In the genomic region with DNA sequence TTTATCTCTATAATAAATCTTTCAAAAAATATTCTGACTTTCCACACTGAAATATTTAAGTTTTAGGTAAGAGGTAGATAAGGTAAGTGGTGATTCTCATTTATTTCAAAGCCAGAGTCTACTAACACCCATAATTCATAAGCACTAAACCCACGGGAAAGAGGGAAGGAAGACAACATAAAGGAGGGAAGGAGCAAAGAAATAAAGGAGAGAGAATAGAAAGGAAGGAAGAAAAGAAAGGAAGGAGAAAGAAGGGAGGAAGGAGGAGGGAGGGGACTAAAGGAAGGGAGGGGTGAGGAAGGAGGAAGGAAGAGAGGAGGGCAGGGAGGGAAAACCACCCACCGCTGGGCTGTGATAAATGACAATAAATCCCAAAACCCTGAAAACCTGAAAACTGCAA, we compare ENCODE assay signal across 19 cellular contexts. TPM values are rescaled to one million over a fixed set of nuclear protein-coding genes. Genes with fewer than 3 reads are reported as not detected.
DNase-seq lines count a peak whose midpoint lies in the region; ATAC-seq, FAIRE-seq and TF ChIP-seq lines count a peak whose summit lies in the region.
"Had no signal": no experiment of that assay in that cellular context is flagged by ENCODE, and none has a peak within 500 bp of the region (broad histone marks: within the 10 kb centered on the region; RNA-seq: fewer than 3 reads in every experiment).

No MANE protein-coding gene starts in this region.

- no peak overlapping the region for H3K4me2 ChIP-seq in IMR-90 (ENCODE audit: low read depth, low read length)
- peak overlapping the region; percentile 74 for H3K4me2 ChIP-seq in GM12878 (ENCODE audit: control insufficient read depth, insufficient read depth)
- H3K4me2 ChIP-seq in SK-N-SH: no peak overlapping the region

- no peaks in the 10 kb centered on the region for H3F3A ChIP-seq in SK-N-SH (replicated peaks; ENCODE audit: insufficient read depth)

- no peak overlapping the region for H2BK120ac ChIP-seq in IMR-90 (ENCODE audit: low read depth, low read length)

- no peaks in the 10 kb centered on the region for H3K27me3 ChIP-seq in IMR-90 (ENCODE audit: control insufficient read depth, insufficient read depth, low read length)
- no peaks in the 10 kb centered on the region for H3K27me3 ChIP-seq in GM12878 (replicated peaks in 1 of 2; ENCODE audit: control insufficient read depth in 2 of 2, insufficient read depth in 2 of 2, low read length in 1 of 2)
- no peaks in the 10 kb centered on the region for H3K27me3 ChIP-seq in spleen (replicated peaks in 1 of 7)
- H3K27me3 ChIP-seq in SK-N-SH (ENCODE audit: insufficient read depth): no peaks in the 10 kb centered on the region
- H3K27me3 ChIP-seq: vagina had no signal

- no peak overlapping the region for H2BK5ac ChIP-seq in IMR-90 (ENCODE audit: low read depth, low read length, poor library complexity, severe bottlenecking)

- peak overlapping the region; percentile 59; the same call in 1 of the 2 replicates for H3K18ac ChIP-seq in IMR-90 (ENCODE audit: low read depth, low read length)

- no peak overlapping the region for H2AK9ac ChIP-seq in IMR-90 (replicated peaks; ENCODE audit: low read depth, low read length, poor library complexity)

- H4K8ac ChIP-seq in IMR-90 (ENCODE audit: low read depth in 2 of 2, low read length in 2 of 2): no peak overlapping the region

- TF ChIP-seq EP300 in GM12878 (IDR thresholded peaks at IDR 0.05; ENCODE audit: borderline replicate concordance in 1 of 2, control insufficient read depth in 1 of 2, low read depth in 2 of 2, low read length in 2 of 2) (no peak), SK-N-SH (IDR thresholded peaks at IDR 0.05; ENCODE audit: borderline replicate concordance in 1 of 2, low read depth in 1 of 2, low read length in 1 of 2) (no peak)

- H3K9ac ChIP-seq in IMR-90 (ENCODE audit: low read depth, low read length): no peak overlapping the region
- peak overlapping the region; percentile 38 for H3K9ac ChIP-seq in GM12878 (ENCODE audit: control insufficient read depth, insufficient read depth, low read length)
- no peak overlapping the region for H3K9ac ChIP-seq in SK-N-SH

- H3K79me2 ChIP-seq in GM12878 (ENCODE audit: control insufficient read depth, insufficient read depth, low read length) (peaks cover 96% of the 10 kb centered on the region), SK-N-SH (ENCODE audit: insufficient read depth) (peaks cover 27% of the 10 kb centered on the region)

- H4K20me1 ChIP-seq in IMR-90 (ENCODE audit: insufficient read depth, low read length) (peaks cover 39% of the 10 kb centered on the region; the same call in 1 of the 2 replicates), GM12878 (ENCODE audit: control insufficient read depth, insufficient read depth) (no peaks in the 10 kb centered on the region), SK-N-SH (ENCODE audit: insufficient read depth) (no peaks in the 10 kb centered on the region)

- H3K9me3 Mint-ChIP-seq in activated CD8-positive, alpha-beta T cell treated with anti-CD3 and anti-CD28 coated beads for 36 hours: no peaks in the 10 kb centered on the region
- no peaks in the 10 kb centered on the region for H3K9me3 Mint-ChIP-seq in activated CD8-positive, alpha-beta T cell treated with anti-CD3 and anti-CD28 coated beads, Interleukin-2, amount 10 ng/mL, durations not matched to agents 7 days and 5 days (ENCODE audit: insufficient read depth)

- H3K23ac ChIP-seq in IMR-90 (ENCODE audit: low read depth, low read length): no peak overlapping the region

- no peak for DNase-seq in activated CD8-positive, alpha-beta T cell treated with anti-CD3 and anti-CD28 coated beads for 36 hours
- DNase-seq in activated CD8-positive, alpha-beta T cell treated with anti-CD3 and anti-CD28 coated beads, Interleukin-2, amount 10 ng/mL, durations not matched to agents 7 days and 5 days: no peak
- DNase-seq in IMR-90: no peak
- no peak for DNase-seq in GM12878 (ENCODE audit: low read depth, low spot score)
- DNase-seq in spleen: no peak
- no peak for DNase-seq in SK-N-SH
- no peak for DNase-seq in GDM1 (lab: John Stamatoyannopoulos, UW)
- no peak for DNase-seq in DMS53 (lab: John Stamatoyannopoulos, UW)
- DNase-seq: aorta; glutamatergic neuron; islet precursor cell; midbrain; NCI-H1048; NCI-H82; small intestine; stimulated activated naive CD4-positive, alpha-beta T cell treated with Interleukin-2 at 50 U/mL for 16 hours had no signal

- no peak for ATAC-seq in activated CD8-positive, alpha-beta T cell treated with anti-CD3 and anti-CD28 coated beads for 36 hours
- no peak for ATAC-seq in activated CD8-positive, alpha-beta T cell treated with anti-CD3 and anti-CD28 coated beads, Interleukin-2, amount 10 ng/mL, durations not matched to agents 7 days and 5 days
- no peak for ATAC-seq in IMR-90 (ENCODE audit: low read depth)
- no peak for ATAC-seq in GM12878
- ATAC-seq: activated CD4-positive, CD25-positive, alpha-beta regulatory T cell treated with anti-CD3 and anti-CD28 coated beads, Interleukin-2, amount 50 U/mL, for 24 hours had no signal

- RAD21 ChIA-PET in GM12878 (lab: Charles Lee; ENCODE audit: unreplicated experiment): interaction anchor here (1.5 to 12.6 kb wide), 2 partner anchors 20 to 48 kb away, joined by 10 to 270 read pairs; partner anchors contain the start of gene MAP3K5

- no peaks in the 10 kb centered on the region for H3K36me3 Mint-ChIP-seq in activated CD8-positive, alpha-beta T cell treated with anti-CD3 and anti-CD28 coated beads for 36 hours (ENCODE audit: low read depth)
- peaks cover 4% of the 10 kb centered on the region for H3K36me3 Mint-ChIP-seq in activated CD8-positive, alpha-beta T cell treated with anti-CD3 and anti-CD28 coated beads, Interleukin-2, amount 10 ng/mL, durations not matched to agents 7 days and 5 days (ENCODE audit: low read depth)

- TF ChIP-seq POLR2A in IMR-90 (IDR thresholded peaks at IDR 0.05; ENCODE audit: low read depth, low read length) (no peak), GM12878 (IDR thresholded peaks at IDR 0.05; ENCODE audit: low read depth, low read length) (no peak), spleen (IDR thresholded peaks at IDR 0.05) (no peak)

- no peak for TF ChIP-seq CTCF in activated CD8-positive, alpha-beta T cell treated with anti-CD3 and anti-CD28 coated beads for 36 hours (IDR thresholded peaks at IDR 0.05)
- TF ChIP-seq CTCF in IMR-90 (conservative IDR thresholded peaks at IDR 0.05; ENCODE audit: low read depth, low read length) (no peak), GM12878 (IDR thresholded peaks at IDR 0.05 in 2 of 3, conservative IDR thresholded peaks at IDR 0.05 in 1 of 3; ENCODE audit: control insufficient read depth in 2 of 3, extremely low read depth in 1 of 3, insufficient read depth in 1 of 3, low read depth in 3 of 3, low read length in 3 of 3) (no peak), spleen (IDR thresholded peaks at IDR 0.05 in 8 of 11, conservative IDR thresholded peaks at IDR 0.05 in 3 of 11) (no peak), SK-N-SH (IDR thresholded peaks at IDR 0.05) (no peak)

- no peak overlapping the region for H2AK5ac ChIP-seq in IMR-90 (ENCODE audit: low read depth, low read length)

- H3K4me3 ChIP-seq in IMR-90 (ENCODE audit: insufficient read depth, low read depth, low read length): no peak overlapping the region
- peak overlapping the region; percentile 46 for H3K4me3 ChIP-seq in GM12878
- H3K4me3 ChIP-seq in spleen: no peak overlapping the region
- H3K4me3 ChIP-seq in SK-N-SH (ENCODE audit: low read depth in 2 of 2, low read length in 1 of 2): no peak overlapping the region
- H3K4me3 ChIP-seq: vagina had no signal

- no peak for FAIRE-seq in GM12878 (lab: Jason Lieb, UNC)
- FAIRE-seq: G401.6, small intestine had no signal

- no peaks in the 10 kb centered on the region for H3K27me3 Mint-ChIP-seq in activated CD8-positive, alpha-beta T cell treated with anti-CD3 and anti-CD28 coated beads for 36 hours
- no peaks in the 10 kb centered on the region for H3K27me3 Mint-ChIP-seq in activated CD8-positive, alpha-beta T cell treated with anti-CD3 and anti-CD28 coated beads, Interleukin-2, amount 10 ng/mL, durations not matched to agents 7 days and 5 days (ENCODE audit: low read depth)

- no peak overlapping the region for H3K56ac ChIP-seq in IMR-90 (ENCODE audit: extremely low read depth, insufficient read depth, low read length)

- H3K9me1 ChIP-seq in IMR-90 (ENCODE audit: insufficient read depth, low read length): peaks cover 18% of the 10 kb centered on the region

- BruUV-seq in IMR-90 (replicated peaks; lab: Mats Ljungman, UMichigan) (no TSS peak), GM12878 (replicated peaks; lab: Mats Ljungman, UMichigan) (no TSS peak)

- no peak overlapping the region for H2BK20ac ChIP-seq in IMR-90 (ENCODE audit: low read depth, low read length)

- 0 out of 2 replicates have a peak overlapping the region, but pooled peaks have one; percentile 68 for H4K5ac ChIP-seq in IMR-90 (ENCODE audit: low read depth, low read length)

- H3K4ac ChIP-seq in IMR-90 (ENCODE audit: low read depth, low read length): no peak overlapping the region

- H4K91ac ChIP-seq in IMR-90 (ENCODE audit: insufficient read depth, low read depth, low read length): no peak overlapping the region

- no peak overlapping the region for H3K14ac ChIP-seq in IMR-90 (replicated peaks; ENCODE audit: low read depth, low read length)

- peak overlapping the region; percentile 50 for H3K27ac Mint-ChIP-seq in activated CD8-positive, alpha-beta T cell treated with anti-CD3 and anti-CD28 coated beads for 36 hours
- H3K27ac Mint-ChIP-seq in activated CD8-positive, alpha-beta T cell treated with anti-CD3 and anti-CD28 coated beads, Interleukin-2, amount 10 ng/mL, durations not matched to agents 7 days and 5 days: no peak overlapping the region

- peaks cover 61% of the 10 kb centered on the region for H3K4me1 Mint-ChIP-seq in activated CD8-positive, alpha-beta T cell treated with anti-CD3 and anti-CD28 coated beads for 36 hours (ENCODE audit: low read depth)
- peaks cover 54% of the 10 kb centered on the region for H3K4me1 Mint-ChIP-seq in activated CD8-positive, alpha-beta T cell treated with anti-CD3 and anti-CD28 coated beads, Interleukin-2, amount 10 ng/mL, durations not matched to agents 7 days and 5 days (ENCODE audit: low read depth)

- in situ Hi-C loops in IMR-90 (cut with MboI; ENCODE audit: low sequenced_read_pairs) (no loop called here), GM12878 (cut with MboI) (no loop called here)

- H3K4me1 ChIP-seq in IMR-90 (ENCODE audit: control insufficient read depth, insufficient read depth, low read length): peaks cover 12% of the 10 kb centered on the region
- H3K4me1 ChIP-seq in GM12878 (ENCODE audit: control insufficient read depth, insufficient read depth, low read length): peaks cover 72% of the 10 kb centered on the region
- H3K4me1 ChIP-seq in spleen: peaks cover 55 to 98% (median 85%) of the 10 kb centered on the region in 6 donors
- H3K4me1 ChIP-seq in SK-N-SH (ENCODE audit: control insufficient read depth in 1 of 2, insufficient read depth in 2 of 2, low read depth in 1 of 2, low read length in 1 of 2): peaks cover 0 to 7% of the 10 kb centered on the region in 2 experiments; a peak in 3 of 4 replicates

- POLR2A ChIA-PET in activated CD8-positive, alpha-beta T cell treated with anti-CD3 and anti-CD28 coated beads for 36 hours (lab: Charles Lee): no interaction called here
- POLR2A ChIA-PET in activated CD8-positive, alpha-beta T cell treated with anti-CD3 and anti-CD28 coated beads, Interleukin-2, amount 10 ng/mL, durations not matched to agents 7 days and 5 days (lab: Charles Lee): no interaction called here
- POLR2A ChIA-PET in IMR-90 (lab: Charles Lee; ENCODE audit: unreplicated experiment): no interaction called here
- POLR2A ChIA-PET in GM12878 (lab: Charles Lee): interaction anchor here (0.9 to 11.8 kb wide), 3 partner anchors 22 to 60 kb away, joined by 3 to 159 read pairs (median 6); partner anchors contain the start of gene MAP3K5
- POLR2A ChIA-PET in SK-N-SH (lab: Yijun Ruan, JAX): no interaction called here

- H3K4me3 Mint-ChIP-seq in activated CD8-positive, alpha-beta T cell treated with anti-CD3 and anti-CD28 coated beads for 36 hours: no peak overlapping the region
- H3K4me3 Mint-ChIP-seq in activated CD8-positive, alpha-beta T cell treated with anti-CD3 and anti-CD28 coated beads, Interleukin-2, amount 10 ng/mL, durations not matched to agents 7 days and 5 days: no peak overlapping the region

- SMC1A ChIA-PET in GM12878 (lab: Charles Lee; ENCODE audit: uncharacterized antibody, unreplicated experiment): interaction anchor here (0.9 to 1.8 kb wide), 4 partner anchors 17 to 27 kb away, joined by 4 to 6 read pairs (median 4); partner anchors contain the start of gene MAP3K5

- H3K36me3 ChIP-seq in IMR-90 (ENCODE audit: control insufficient read depth, insufficient read depth, low read length): no peaks in the 10 kb centered on the region
- no peaks in the 10 kb centered on the region; a peak in 1 of 4 replicates for H3K36me3 ChIP-seq in GM12878 (ENCODE audit: control insufficient read depth in 2 of 2, insufficient read depth in 2 of 2, low read length in 1 of 2)
- no peaks in the 10 kb centered on the region for H3K36me3 ChIP-seq in spleen
- no peaks in the 10 kb centered on the region for H3K36me3 ChIP-seq in SK-N-SH (replicated peaks in 1 of 2; ENCODE audit: control insufficient read depth in 1 of 2, insufficient read depth in 2 of 2, low read length in 1 of 2)
- H3K36me3 ChIP-seq: vagina had no signal

- intact Hi-C loops in activated CD8-positive, alpha-beta T cell treated with anti-CD3 and anti-CD28 coated beads for 36 hours (cut with micrococcal nuclease): no loop called here
- intact Hi-C loops in IMR-90 (cut with micrococcal nuclease): no loop called here
- intact Hi-C loops in GM12878 (cut with micrococcal nuclease; ENCODE audit: unreplicated experiment): no loop called here
- intact Hi-C loops in spleen (cut with DNase I; ENCODE audit: low total_unique reads): no loop called here

- no peaks in the 10 kb centered on the region for H3K9me2 ChIP-seq in SK-N-SH

- no peak overlapping the region for H2BK15ac ChIP-seq in IMR-90 (ENCODE audit: low read depth, low read length)

- dilution Hi-C loops in IMR-90 (cut with HindIII; ENCODE audit: low sequenced_read_pairs, unreplicated experiment): no loop called here

- WGBS in IMR-90 (ENCODE audit: extremely low coverage in 2 of 2, insufficient read length in 1 of 2), 2 experiments: no CpG with 5 or more reads among the region's 2 CpGs
- 13% methylated on average over 2 of the region's 2 CpGs for WGBS in GM12878 (ENCODE audit: insufficient coverage, insufficient replicate concordance, low lambda C conversion rate, missing lambda C conversion rate)
- WGBS in spleen, 5 donors: 14 to 33% (median 24%) methylated on average over 2 of the region's 2 CpGs
- WGBS in SK-N-SH (ENCODE audit: low lambda C conversion rate): 90% methylated on average over 2 of the region's 2 CpGs

- TF ChIP-seq RAD21 in IMR-90 (IDR thresholded peaks at IDR 0.05; ENCODE audit: low read length): no peak
- TF ChIP-seq RAD21 in GM12878 (IDR thresholded peaks at IDR 0.05; ENCODE audit: insufficient read depth, low read depth, low read length): no peak
- no peak for TF ChIP-seq RAD21 in SK-N-SH (IDR thresholded peaks at IDR 0.05; ENCODE audit: low read length)

- no peak overlapping the region for H2AFZ ChIP-seq in IMR-90 (replicated peaks; ENCODE audit: low read length, poor library complexity)
- no peak overlapping the region for H2AFZ ChIP-seq in GM12878 (ENCODE audit: control insufficient read depth, low read depth, low read length)
- H2AFZ ChIP-seq in SK-N-SH (ENCODE audit: low read depth): no peak overlapping the region; the same call in 1 of the 2 replicates

- H3K9me3 ChIP-seq in IMR-90 (ENCODE audit: control insufficient read depth, insufficient read depth, low read length) (no peaks in the 10 kb centered on the region), GM12878 (replicated peaks; ENCODE audit: control insufficient read depth, insufficient read depth, low read length) (no peaks in the 10 kb centered on the region), spleen (no peaks in the 10 kb centered on the region), SK-N-SH (no peaks in the 10 kb centered on the region)
- H3K9me3 ChIP-seq: vagina had no signal

- CTCF ChIA-PET in activated CD8-positive, alpha-beta T cell treated with anti-CD3 and anti-CD28 coated beads for 36 hours (lab: Charles Lee): no interaction called here
- CTCF ChIA-PET in activated CD8-positive, alpha-beta T cell treated with anti-CD3 and anti-CD28 coated beads, Interleukin-2, amount 10 ng/mL, durations not matched to agents 7 days and 5 days (lab: Charles Lee): interaction anchor here (1.3 kb wide), 1 partner anchor 25 kb away, joined by 6 read pairs; the partner anchor contains the start of gene MAP3K5
- CTCF ChIA-PET in IMR-90 (lab: Yijun Ruan, JAX) (no interaction called here), GM12878 (lab: Yijun Ruan, JAX) (no interaction called here), SK-N-SH (lab: Yijun Ruan, JAX) (no interaction called here)

- peaks cover 41 to 72% of the 10 kb centered on the region in 2 experiments for H3K79me1 ChIP-seq in IMR-90 (ENCODE audit: low read depth in 1 of 2, low read length in 2 of 2)

- no peak overlapping the region for H3K27ac ChIP-seq in IMR-90 (ENCODE audit: insufficient read depth, low read length)
- peak overlapping the region; percentile 97 for H3K27ac ChIP-seq in GM12878 (ENCODE audit: control insufficient read depth, insufficient read depth)
- H3K27ac ChIP-seq in spleen: peak overlapping the region in 7 of 8 donors; percentile 63 to 91 (median 82)
- no peak overlapping the region for H3K27ac ChIP-seq in SK-N-SH (ENCODE audit: low read depth in 2 of 2, low read length in 1 of 2)
- H3K27ac ChIP-seq: vagina had no signal

RNA-seq across cellular contexts. Expression of gene MAP3K5, which starts 25.2 kb away (rescaled TPM):
- total RNA-seq in activated CD8-positive, alpha-beta T cell treated with anti-CD3 and anti-CD28 coated beads for 36 hours: 1 to 10 TPM; 4.4 to 4.6 TPM
- total RNA-seq in activated CD8-positive, alpha-beta T cell treated with anti-CD3 and anti-CD28 coated beads, Interleukin-2, amount 10 ng/mL, durations not matched to agents 7 days and 5 days: 10 to 100 TPM; 15.0 to 15.1 TPM
- total RNA-seq in IMR-90 (2012; rRNA removed) (17.2 and 17.6 TPM in 2 replicates), GM12878 (2014; rRNA removed) (28.9 and 33.4 TPM in 2 replicates), GM12878 (2014; rRNA removed; fragmentation: Illumina TruSeq; extraction: Trizol) (31.4 and 32.6 TPM in 2 replicates), GM12878 (2021) (31.6 TPM in 2 replicates), spleen (10 to 100 TPM; 28.8 to 55.0 (median 39.3) TPM)
- polyA plus RNA-seq in IMR-90 (2012; rRNA removed) (4.9 and 5.4 TPM in 2 replicates), GM12878 (2011; rRNA removed) (34.3 and 46.0 TPM in 2 replicates), GM12878 (2014; fragmentation: Illumina TruSeq; extraction: Trizol) (30.9 and 39.1 TPM in 2 replicates), GM12878 (2014; fragmentation: Nextera tagmentation; extraction: Ambion mirVana) (10 to 100 TPM in 1 of 2 experiments, 1 to 10 TPM in 1; 5.4 to 11.1 TPM), GM12878 (2014; rRNA removed) (17.5 and 18.2 TPM in 2 replicates), GM12878 (2016; fragmentation: Nextera tagmentation; extraction: Ambion mirVana) (10 to 100 TPM in 1 of 2 experiments, 1 to 10 TPM in 1; 8.3 to 23.9 TPM), spleen (1 to 10 TPM; 7.2 to 9.8 (median 8.4) TPM), SK-N-SH (2012; rRNA removed) (1.4 TPM in 2 replicates)
- 2.0 and 2.1 TPM in 2 replicates for polyA plus RNA-seq in IMR-90 (2012; cell fraction: cytosol; rRNA removed)
- polyA plus RNA-seq in IMR-90 (2012; cell fraction: nucleus; rRNA removed; ENCODE audit: low replicate concordance): 1.4 and 6.3 TPM in 2 replicates
- total RNA-seq in GM12878 (2013; cell fraction: nucleolus; rRNA removed): 212 and 228 TPM in 2 replicates
- polyA plus RNA-seq in GM12878 (2011; ENCODE audit: low read depth): 33.8 TPM
- 15.7 and 17.7 TPM in 2 replicates for polyA plus RNA-seq in GM12878 (2011; cell fraction: cytosol; rRNA removed)
- 23.9 and 28.8 TPM in 2 replicates for polyA plus RNA-seq in GM12878 (2011; cell fraction: nucleus; rRNA removed)
- polyA plus RNA-seq in GM12878 (2012): 20.4 and 35.3 TPM in 2 replicates
- polyA minus RNA-seq in GM12878 (2011; rRNA and poly(A)+ RNA removed): 49.0 and 54.4 TPM in 2 replicates
- 16.2 and 17.7 TPM in 2 replicates for polyA minus RNA-seq in GM12878 (2011; cell fraction: cytosol; rRNA and poly(A)+ RNA removed)
- polyA minus RNA-seq in GM12878 (2011; cell fraction: nucleus; rRNA and poly(A)+ RNA removed): 40.9 and 59.3 TPM in 2 replicates
- polyA plus RNA-seq in SK-N-SH (2012; cell fraction: cytosol; rRNA removed): 1.7 and 1.8 TPM in 2 replicates
- polyA plus RNA-seq in SK-N-SH (2012; cell fraction: nucleus; rRNA removed): 1.1 and 1.9 TPM in 2 replicates

RNA-seq across cellular contexts. Expression of gene PEX7, which starts 55.3 kb away (rescaled TPM):
- 1 to 10 TPM; 4.5 to 6.0 TPM for total RNA-seq in activated CD8-positive, alpha-beta T cell treated with anti-CD3 and anti-CD28 coated beads for 36 hours
- total RNA-seq in activated CD8-positive, alpha-beta T cell treated with anti-CD3 and anti-CD28 coated beads, Interleukin-2, amount 10 ng/mL, durations not matched to agents 7 days and 5 days: 1 to 10 TPM; 2.5 to 3.3 TPM
- total RNA-seq in IMR-90 (2012; rRNA removed) (7.0 and 11.9 TPM in 2 replicates), GM12878 (2014; rRNA removed) (11.0 and 12.4 TPM in 2 replicates), GM12878 (2014; rRNA removed; fragmentation: Illumina TruSeq; extraction: Trizol) (6.8 and 7.6 TPM in 2 replicates), GM12878 (2021) (5.9 and 6.7 TPM in 2 replicates), spleen (1 to 10 TPM; 2.2 to 6.4 (median 5.6) TPM)
- polyA plus RNA-seq in IMR-90 (2012; rRNA removed) (4.1 and 5.4 TPM in 2 replicates), GM12878 (2011; rRNA removed) (11.6 and 14.8 TPM in 2 replicates), GM12878 (2014; fragmentation: Illumina TruSeq; extraction: Trizol) (6.1 and 7.7 TPM in 2 replicates), GM12878 (2014; fragmentation: Nextera tagmentation; extraction: Ambion mirVana) (1 to 10 TPM in 1 of 2 experiments, under 1 TPM in 1; 0.58 to 2.7 TPM), GM12878 (2014; rRNA removed) (10.9 and 12.4 TPM in 2 replicates), GM12878 (2016; fragmentation: Nextera tagmentation; extraction: Ambion mirVana) (10 to 100 TPM; 10.9 to 12.3 TPM), spleen (1 to 10 TPM; 2.8 to 4.5 (median 3.8) TPM), SK-N-SH (2012; rRNA removed) (10.8 and 13.1 TPM in 2 replicates)
- 4.8 and 10.3 TPM in 2 replicates for polyA plus RNA-seq in IMR-90 (2012; cell fraction: cytosol; rRNA removed)
- 4.0 and 4.4 TPM in 2 replicates for polyA plus RNA-seq in IMR-90 (2012; cell fraction: nucleus; rRNA removed; ENCODE audit: low replicate concordance)
- 10.3 and 11.1 TPM in 2 replicates for total RNA-seq in GM12878 (2013; cell fraction: nucleolus; rRNA removed)
- polyA plus RNA-seq in GM12878 (2011; ENCODE audit: low read depth): 3.9 TPM
- polyA plus RNA-seq in GM12878 (2011; cell fraction: cytosol; rRNA removed): 8.9 and 9.0 TPM in 2 replicates
- 5.6 and 6.5 TPM in 2 replicates for polyA plus RNA-seq in GM12878 (2011; cell fraction: nucleus; rRNA removed)
- 4.4 and 5.8 TPM in 2 replicates for polyA plus RNA-seq in GM12878 (2012)
- 6.7 and 7.0 TPM in 2 replicates for polyA minus RNA-seq in GM12878 (2011; rRNA and poly(A)+ RNA removed)
- polyA minus RNA-seq in GM12878 (2011; cell fraction: cytosol; rRNA and poly(A)+ RNA removed): 2.9 and 3.5 TPM in 2 replicates
- 5.9 and 11.9 TPM in 2 replicates for polyA minus RNA-seq in GM12878 (2011; cell fraction: nucleus; rRNA and poly(A)+ RNA removed)
- polyA plus RNA-seq in SK-N-SH (2012; cell fraction: cytosol; rRNA removed): 14.9 and 15.5 TPM in 2 replicates
- 4.2 and 5.7 TPM in 2 replicates for polyA plus RNA-seq in SK-N-SH (2012; cell fraction: nucleus; rRNA removed)

Comparison
In these comparisons a context has a peak if more than half of its experiments do, and no peak if none do; other contexts are left out.
1. H3K27ac ChIP-seq: peak in GM12878 (single experiment) and spleen (7 of 8); none in IMR-90 (single experiment) and SK-N-SH (0 of 2).